2 cellular contexts compared by ENCODE assay signal in the genomic region with DNA sequence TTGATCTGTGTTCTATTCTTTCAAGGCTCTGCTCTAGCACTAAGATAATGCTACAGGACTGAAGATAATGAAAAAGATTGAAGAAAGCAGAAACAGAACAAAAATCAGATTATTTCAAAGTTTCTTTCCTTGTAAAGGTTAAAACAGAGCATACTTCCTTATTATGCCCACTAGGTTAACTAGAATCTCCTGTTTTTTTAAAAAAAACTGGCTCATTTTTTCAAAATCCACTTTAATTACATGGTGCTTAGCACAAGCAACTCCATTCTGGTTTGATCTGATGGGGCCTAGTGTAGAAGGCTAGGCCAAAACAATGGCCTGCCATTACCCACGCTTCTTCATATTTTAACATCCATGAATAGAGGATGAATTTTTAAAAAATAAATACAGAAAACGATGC.
TF ChIP-seq lines count a peak whose summit lies in the region.

No MANE protein-coding gene starts in this region.

TF ChIP-seq in A549, 52 proteins besides CTCF, POLR2A, EP300 and RAD21:
- TF ChIP-seq POLR2AphosphoS2 (conservative IDR thresholded peaks at IDR 0.05; ENCODE audit: low read length), result no peak
- no peak for TF ChIP-seq KDM1A (IDR thresholded peaks at IDR 0.05; ENCODE audit: low read depth)
- no peak for TF ChIP-seq ZFP36 (IDR thresholded peaks at IDR 0.05; ENCODE audit: borderline replicate concordance, partially characterized antibody)
- no peak for TF ChIP-seq TP53 (CRISPR knock-in tag; IDR thresholded peaks at IDR 0.05)

TF ChIP-seq in HepG2, 621 proteins besides CTCF, POLR2A, EP300 and RAD21:
- TF ChIP-seq HDAC1 (CRISPR knock-in tag; IDR thresholded peaks at IDR 0.05), result no peak
- no peak for TF ChIP-seq ZNF12 (CRISPR knock-in tag; IDR thresholded peaks at IDR 0.05)
- TF ChIP-seq SALL2 (CRISPR knock-in tag; IDR thresholded peaks at IDR 0.05), result no peak
- TF ChIP-seq HOXA9 (CRISPR knock-in tag; IDR thresholded peaks at IDR 0.05; ENCODE audit: borderline replicate concordance), result no peak
- TF ChIP-seq ZKSCAN8 (CRISPR knock-in tag; IDR thresholded peaks at IDR 0.05; ENCODE audit: borderline replicate concordance), result no peak
- no peak for TF ChIP-seq ZNF230 (CRISPR knock-in tag; IDR thresholded peaks at IDR 0.05)
- no peak for TF ChIP-seq SMAD3 (CRISPR knock-in tag; IDR thresholded peaks at IDR 0.05)
- no peak for TF ChIP-seq DNMT3B (CRISPR knock-in tag; conservative IDR thresholded peaks at IDR 0.05)
- TF ChIP-seq, protein P1, sequence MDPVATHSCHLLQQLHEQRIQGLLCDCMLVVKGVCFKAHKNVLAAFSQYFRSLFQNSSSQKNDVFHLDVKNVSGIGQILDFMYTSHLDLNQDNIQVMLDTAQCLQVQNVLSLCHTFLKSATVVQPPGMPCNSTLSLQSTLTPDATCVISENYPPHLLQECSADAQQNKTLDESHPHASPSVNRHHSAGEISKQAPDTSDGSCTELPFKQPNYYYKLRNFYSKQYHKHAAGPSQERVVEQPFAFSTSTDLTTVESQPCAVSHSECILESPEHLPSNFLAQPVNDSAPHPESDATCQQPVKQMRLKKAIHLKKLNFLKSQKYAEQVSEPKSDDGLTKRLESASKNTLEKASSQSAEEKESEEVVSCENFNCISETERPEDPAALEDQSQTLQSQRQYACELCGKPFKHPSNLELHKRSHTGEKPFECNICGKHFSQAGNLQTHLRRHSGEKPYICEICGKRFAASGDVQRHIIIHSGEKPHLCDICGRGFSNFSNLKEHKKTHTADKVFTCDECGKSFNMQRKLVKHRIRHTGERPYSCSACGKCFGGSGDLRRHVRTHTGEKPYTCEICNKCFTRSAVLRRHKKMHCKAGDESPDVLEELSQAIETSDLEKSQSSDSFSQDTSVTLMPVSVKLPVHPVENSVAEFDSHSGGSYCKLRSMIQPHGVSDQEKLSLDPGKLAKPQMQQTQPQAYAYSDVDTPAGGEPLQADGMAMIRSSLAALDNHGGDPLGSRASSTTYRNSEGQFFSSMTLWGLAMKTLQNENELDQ (CRISPR knock-in tag; IDR thresholded peaks at IDR 0.05; ENCODE audit: borderline replicate concordance), result no peak
- no peak for TF ChIP-seq U2AF1 (optimal IDR thresholded peaks at IDR 0.05; ENCODE audit: low read depth, low read length)
- TF ChIP-seq ZSCAN21 (CRISPR knock-in tag; IDR thresholded peaks at IDR 0.05; ENCODE audit: borderline replicate concordance), result no peak
- TF ChIP-seq, protein P2, sequence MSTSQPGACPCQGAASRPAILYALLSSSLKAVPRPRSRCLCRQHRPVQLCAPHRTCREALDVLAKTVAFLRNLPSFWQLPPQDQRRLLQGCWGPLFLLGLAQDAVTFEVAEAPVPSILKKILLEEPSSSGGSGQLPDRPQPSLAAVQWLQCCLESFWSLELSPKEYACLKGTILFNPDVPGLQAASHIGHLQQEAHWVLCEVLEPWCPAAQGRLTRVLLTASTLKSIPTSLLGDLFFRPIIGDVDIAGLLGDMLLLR (CRISPR knock-in tag; IDR thresholded peaks at IDR 0.05), result no peak
- TF ChIP-seq ZNF441 (CRISPR knock-in tag; IDR thresholded peaks at IDR 0.05; ENCODE audit: borderline replicate concordance), result no peak
- TF ChIP-seq, protein P3, sequence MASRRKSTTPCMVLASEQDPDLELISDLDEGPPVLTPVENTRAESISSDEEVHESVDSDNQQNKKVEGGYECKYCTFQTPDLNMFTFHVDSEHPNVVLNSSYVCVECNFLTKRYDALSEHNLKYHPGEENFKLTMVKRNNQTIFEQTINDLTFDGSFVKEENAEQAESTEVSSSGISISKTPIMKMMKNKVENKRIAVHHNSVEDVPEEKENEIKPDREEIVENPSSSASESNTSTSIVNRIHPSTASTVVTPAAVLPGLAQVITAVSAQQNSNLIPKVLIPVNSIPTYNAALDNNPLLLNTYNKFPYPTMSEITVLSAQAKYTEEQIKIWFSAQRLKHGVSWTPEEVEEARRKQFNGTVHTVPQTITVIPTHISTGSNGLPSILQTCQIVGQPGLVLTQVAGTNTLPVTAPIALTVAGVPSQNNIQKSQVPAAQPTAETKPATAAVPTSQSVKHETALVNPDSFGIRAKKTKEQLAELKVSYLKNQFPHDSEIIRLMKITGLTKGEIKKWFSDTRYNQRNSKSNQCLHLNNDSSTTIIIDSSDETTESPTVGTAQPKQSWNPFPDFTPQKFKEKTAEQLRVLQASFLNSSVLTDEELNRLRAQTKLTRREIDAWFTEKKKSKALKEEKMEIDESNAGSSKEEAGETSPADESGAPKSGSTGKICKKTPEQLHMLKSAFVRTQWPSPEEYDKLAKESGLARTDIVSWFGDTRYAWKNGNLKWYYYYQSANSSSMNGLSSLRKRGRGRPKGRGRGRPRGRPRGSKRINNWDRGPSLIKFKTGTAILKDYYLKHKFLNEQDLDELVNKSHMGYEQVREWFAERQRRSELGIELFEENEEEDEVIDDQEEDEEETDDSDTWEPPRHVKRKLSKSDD (CRISPR knock-in tag; IDR thresholded peaks at IDR 0.05; ENCODE audit: low read depth), result no peak
